In genomic region chr12:86193931-86194330, GRCh38 we compare ENCODE assay signal across 18 cellular contexts.
A peak's percentile ranks its signal among the peaks of the same experiment; 100 is the strongest.
DNase-seq lines count a peak whose midpoint lies in the region; ATAC-seq, FAIRE-seq and TF ChIP-seq lines count a peak whose summit lies in the region.
"Had no signal": no experiment of that assay in that cellular context is flagged by ENCODE, and none has a peak within 500 bp of the region (broad histone marks: within the 10 kb centered on the region; RNA-seq: fewer than 3 reads in every experiment).

No MANE protein-coding gene starts in this region.

- H3K14ac ChIP-seq in neuronal stem cell (ENCODE audit: low read length), result no peak overlapping the region

- H2AFZ ChIP-seq in neuronal stem cell (ENCODE audit: low read length), result no peak overlapping the region

- no peak overlapping the region for H2BK12ac ChIP-seq in neuronal stem cell (ENCODE audit: low read length)

- H4K91ac ChIP-seq in neuronal stem cell (ENCODE audit: low read depth, low read length, poor library complexity), result no peak overlapping the region

- H3K9me3 ChIP-seq in neuronal stem cell (replicated peaks in 1 of 2; ENCODE audit: control insufficient read depth in 2 of 2, insufficient read depth in 1 of 2, low read depth in 1 of 2, low read length in 2 of 2), result no peaks in the 10 kb centered on the region
- no peaks in the 10 kb centered on the region for H3K9me3 ChIP-seq in heart right ventricle
- H3K9me3 ChIP-seq: pancreas had no signal

- WGBS in neuronal stem cell (ENCODE audit: extremely low coverage in 2 of 2, insufficient read length in 2 of 2, insufficient replicate concordance in 1 of 2), 2 donors, result no CpG with 5 or more reads among the region's 1 CpG
- 52 to 66% methylated on average over 1 of the region's 1 CpG for WGBS in heart right ventricle, 2 donors

- no peaks in the 10 kb centered on the region for H3K4me1 ChIP-seq in neuronal stem cell (ENCODE audit: control insufficient read depth in 2 of 2, insufficient read depth in 1 of 2, low read depth in 1 of 2, low read length in 2 of 2)
- H3K4me1 ChIP-seq in heart right ventricle, result no peaks in the 10 kb centered on the region
- H3K4me1 ChIP-seq: pancreas had no signal

- H2BK120ac ChIP-seq in neuronal stem cell (ENCODE audit: low read depth, low read length), result no peak overlapping the region

- H3K4me3 ChIP-seq in epithelial cell of esophagus (ENCODE audit: low read length) (no peak overlapping the region), skeletal muscle cell (ENCODE audit: low read depth, low read length) (no peak overlapping the region), neuronal stem cell (ENCODE audit: low read length in 2 of 2) (no peak overlapping the region), heart right ventricle (no peak overlapping the region)
- H3K4me3 ChIP-seq: lung, pancreas, smooth muscle cell had no signal

- CTCF ChIA-PET in RWPE1 (lab: Yijun Ruan, JAX), result interaction anchor here (0.7 kb wide), 1 partner anchor 101 kb away, joined by 4 read pairs; no protein-coding TSS in a partner anchor

- H3K9ac ChIP-seq in neuronal stem cell (ENCODE audit: low read depth, low read length, poor library complexity), result no peak overlapping the region

- H4K8ac ChIP-seq in neuronal stem cell (ENCODE audit: low read depth, low read length), result no peak overlapping the region

- no peak for TF ChIP-seq POLR2A in H54 (IDR thresholded peaks at IDR 0.05; ENCODE audit: low read depth, low read length)

- no peak overlapping the region for H3K4me2 ChIP-seq in neuronal stem cell (ENCODE audit: insufficient read depth, low read length, poor library complexity, severe bottlenecking)
- H3K4me2 ChIP-seq: smooth muscle cell had no signal

- no peak overlapping the region for H3K23ac ChIP-seq in neuronal stem cell (ENCODE audit: low read depth, low read length, poor library complexity)

- TF ChIP-seq CTCF in RWPE1 (conservative IDR thresholded peaks at IDR 0.05; ENCODE audit: low read depth) (no peak), epithelial cell of esophagus (IDR thresholded peaks at IDR 0.05; ENCODE audit: insufficient read depth, low read depth, low read length, missing control alignments) (no peak), heart right ventricle (IDR thresholded peaks at IDR 0.05) (no peak)

- H2AK5ac ChIP-seq in neuronal stem cell (ENCODE audit: low read depth, low read length), result no peak overlapping the region

- no peaks in the 10 kb centered on the region for H3K27me3 ChIP-seq in neuronal stem cell (ENCODE audit: control insufficient read depth in 3 of 3, insufficient read depth in 3 of 3, low read depth in 1 of 3, low read length in 3 of 3)
- no peaks in the 10 kb centered on the region for H3K27me3 ChIP-seq in heart right ventricle
- H3K27me3 ChIP-seq: pancreas had no signal

- H3K18ac ChIP-seq in neuronal stem cell (ENCODE audit: low read length), result no peak overlapping the region

- H2BK15ac ChIP-seq in neuronal stem cell (ENCODE audit: low read length), result no peak overlapping the region

- ATAC-seq in GM21381 (IDR thresholded peaks at IDR 0.05; ENCODE audit: unreplicated experiment) (no peak), heart right ventricle (no peak)
- ATAC-seq: pancreas, Right ventricle myocardium inferior had no signal

- DNase-seq in H54 (ENCODE audit: insufficient read length, low spot score), result no peak
- peak; percentile 44 for DNase-seq in RWPE1 (ENCODE audit: low spot score)
- DNase-seq in epithelial cell of esophagus (ENCODE audit: low read depth), result peak; percentile 55
- DNase-seq in skeletal muscle cell (ENCODE audit: low read depth), result peak; percentile 10
- DNase-seq in neuronal stem cell (ENCODE audit: low spot score), result no peak
- DNase-seq in heart right ventricle, result no peak
- DNase-seq: activated CD4-positive, alpha-beta T cell treated with anti-CD3 and anti-CD28 coated beads, Interleukin-2, amount 50 U/mL, for 1 hour; activated naive CD4-positive, alpha-beta T cell treated with Interleukin-2 at 50 U/mL for 16 hours; cortex of kidney; naive B cell; NCI-H187; NCI-H345; pancreas; T-helper 1 cell had no signal

- no peak overlapping the region for H2BK5ac ChIP-seq in neuronal stem cell (ENCODE audit: low read length)

- no peaks in the 10 kb centered on the region for H3K79me1 ChIP-seq in neuronal stem cell (ENCODE audit: low read depth, low read length)

- FAIRE-seq in H54 (lab: Jason Lieb, UNC), result peak; percentile 66
- FAIRE-seq: pancreas had no signal

- H3K36me3 ChIP-seq in neuronal stem cell (replicated peaks in 1 of 2; ENCODE audit: control insufficient read depth in 2 of 2, insufficient read depth in 2 of 2, low read length in 2 of 2) (no peaks in the 10 kb centered on the region), heart right ventricle (no peaks in the 10 kb centered on the region)
- H3K36me3 ChIP-seq: pancreas had no signal

- intact Hi-C loops in heart right ventricle (cut with DNase I), result no loop called here

- no peak overlapping the region for H3K4ac ChIP-seq in neuronal stem cell (ENCODE audit: low read length)

- POLR2A ChIA-PET in RWPE1 (lab: Yijun Ruan, JAX; ENCODE audit: low non-redundant PET), result no interaction called here

- H3K27ac ChIP-seq in RWPE1, result no peak overlapping the region
- H3K27ac ChIP-seq in neuronal stem cell (replicated peaks; ENCODE audit: low read length), result no peak overlapping the region
- no peak overlapping the region for H3K27ac ChIP-seq in heart right ventricle
- H3K27ac ChIP-seq: pancreas had no signal

Comparison
In these comparisons a context has a peak if more than half of its experiments do, and no peak if none do; other contexts are left out.
1. DNase-seq: peak in RWPE1 (single experiment), epithelial cell of esophagus (single experiment) and skeletal muscle cell (single experiment); none in H54 (single experiment), neuronal stem cell (single experiment) and heart right ventricle (0 of 2).